18 cellular contexts compared by ENCODE assay signal in genomic region chr19:55488986-55489710, GRCh38. TPM values are rescaled to one million over a fixed set of nuclear protein-coding genes. Genes with fewer than 3 reads are reported as not detected.
DNase-seq lines count a peak whose midpoint lies in the region; ATAC-seq and TF ChIP-seq lines count a peak whose summit lies in the region.
"Had no signal": no experiment of that assay in that cellular context is flagged by ENCODE, and none has a peak within 500 bp of the region (broad histone marks: within the 10 kb centered on the region; RNA-seq: fewer than 3 reads in every experiment).

No MANE protein-coding gene starts in this region.

- TF ChIP-seq POLR2A in gastrocnemius medialis (IDR thresholded peaks at IDR 0.05) = no peak

- no peaks in the 10 kb centered on the region for H3K36me3 Mint-ChIP-seq in HFFc6 (ENCODE audit: low read depth)
- H3K36me3 Mint-ChIP-seq: activated naive CD4-positive, alpha-beta T cell treated with anti-CD3 and anti-CD28 coated beads, Interleukin-2, amount 50 U/mL, for 24 hours; CD14-positive monocyte had no signal

- H3K4me3 ChIP-seq in AG09309 (ENCODE audit: control insufficient read depth, low read depth, low read length) = peak overlapping the region; percentile 48
- H3K4me3 ChIP-seq in fibroblast of the aortic adventitia (ENCODE audit: low read depth, low read length) = no peak overlapping the region
- no peak overlapping the region for H3K4me3 ChIP-seq in gastrocnemius medialis
- H3K4me3 ChIP-seq: lower lobe of right lung, upper lobe of right lung had no signal

- H3K36me3 ChIP-seq in gastrocnemius medialis = no peaks in the 10 kb centered on the region
- H3K36me3 ChIP-seq: lower lobe of right lung, upper lobe of right lung had no signal

- H3K9me3 ChIP-seq in gastrocnemius medialis = no peaks in the 10 kb centered on the region
- H3K9me3 ChIP-seq: lower lobe of right lung, upper lobe of right lung had no signal

- no peak for ATAC-seq in gastrocnemius medialis
- ATAC-seq: lower lobe of right lung, upper lobe of right lung had no signal

- DNase-seq in AG09309 (ENCODE audit: low read depth) = no peak
- DNase-seq in HFFc6 = no peak
- peak; percentile 31 for DNase-seq in fibroblast of the aortic adventitia (ENCODE audit: low read depth)
- no peak for DNase-seq in gastrocnemius medialis
- DNase-seq in NCI-H526 (lab: John Stamatoyannopoulos, UW) = no peak
- DNase-seq in SW480 (ENCODE audit: low spot score) = no peak
- no peak for DNase-seq in hepatic stellate cell (ENCODE audit: low spot score)
- DNase-seq in GM19238 (ENCODE audit: insufficient read length, low spot score) = no peak
- DNase-seq: GOT3, lower lobe of right lung, NCI-H187 treated with DMSO at 0.1 percent for 48 hours, upper lobe of right lung had no signal

- H3K4me1 Mint-ChIP-seq in HFFc6 (ENCODE audit: low read depth) = peaks cover 50% of the 10 kb centered on the region

- TF ChIP-seq CTCF in AG09309 (IDR thresholded peaks at IDR 0.05; ENCODE audit: control insufficient read depth, insufficient read depth, low read depth, low read length, missing control alignments) (no peak), HFFc6 (IDR thresholded peaks at IDR 0.05) (no peak), fibroblast of the aortic adventitia (IDR thresholded peaks at IDR 0.05; ENCODE audit: insufficient read depth, low read length) (no peak), gastrocnemius medialis (IDR thresholded peaks at IDR 0.05 in 4 of 5, conservative IDR thresholded peaks at IDR 0.05 in 1 of 5) (no peak)

- peaks cover 4% of the 10 kb centered on the region for H3K27me3 Mint-ChIP-seq in HFFc6 (ENCODE audit: insufficient read depth)

- peak overlapping the region in 3 of 4 donors; percentile 33 to 59 (median 47) for H3K27ac ChIP-seq in gastrocnemius medialis
- H3K27ac ChIP-seq: HL-60, lower lobe of right lung, upper lobe of right lung had no signal

- H3K9me3 Mint-ChIP-seq in HFFc6 = no peaks in the 10 kb centered on the region
- H3K9me3 Mint-ChIP-seq: activated naive CD4-positive, alpha-beta T cell treated with anti-CD3 and anti-CD28 coated beads, Interleukin-2, amount 50 U/mL, for 24 hours; CD14-positive monocyte; central memory CD8-positive, alpha-beta T cell; neural crest cell had no signal

- peak overlapping the region; percentile 43; the same call in 1 of the 2 replicates for H3K27ac Mint-ChIP-seq in HFFc6
- H3K27ac Mint-ChIP-seq: activated naive CD4-positive, alpha-beta T cell treated with anti-CD3 and anti-CD28 coated beads, Interleukin-2, amount 50 U/mL, for 24 hours had no signal

- in situ Hi-C loops in gastrocnemius medialis (cut with MboI; ENCODE audit: low sequenced_read_pairs in 4 of 4) = no loop called here

- peak overlapping the region; percentile 87 for H3K4me3 Mint-ChIP-seq in HFFc6
- H3K4me3 Mint-ChIP-seq: activated naive CD4-positive, alpha-beta T cell treated with anti-CD3 and anti-CD28 coated beads, Interleukin-2, amount 50 U/mL, for 24 hours; central memory CD8-positive, alpha-beta T cell had no signal

- peaks cover 10 to 25% of the 10 kb centered on the region in 2 donors for H3K4me1 ChIP-seq in gastrocnemius medialis

- intact Hi-C loops in gastrocnemius medialis (cut with DNase I; ENCODE audit: low total_unique reads) = no loop called here

- H3K27me3 ChIP-seq in gastrocnemius medialis = peaks cover 6 to 16% (median 11%) of the 10 kb centered on the region in 3 donors

RNA-seq across cellular contexts. Expression of gene SSC5D, which starts 0.9 kb away (rescaled TPM):
- 10 to 100 TPM; 47.7 to 59.9 (median 51.9) TPM for total RNA-seq in HFFc6 (2021; fragmentation: NEBNext Ultra II Directional; extraction: Animal tissue kit (Norgen Biotek cat#: 25700))
- 10.7 and 18.7 TPM in 2 replicates for total RNA-seq in fibroblast of the aortic adventitia (ENCODE audit: low replicate concordance)
- 1 to 10 TPM in 2 of 4 donors, under 1 TPM in 2; 0.53 to 2.2 (median 1.1) TPM for total RNA-seq in gastrocnemius medialis

RNA-seq across cellular contexts. Expression of gene NAT14, which starts 4.2 kb away (rescaled TPM):
- 10 to 100 TPM; 53.3 to 72.0 (median 61.3) TPM for total RNA-seq in HFFc6 (2021; fragmentation: NEBNext Ultra II Directional; extraction: Animal tissue kit (Norgen Biotek cat#: 25700))
- 8.3 and 17.5 TPM in 2 replicates for total RNA-seq in fibroblast of the aortic adventitia (ENCODE audit: low replicate concordance)
- 1 to 10 TPM in 2 of 4 donors, under 1 TPM in 2; 0.40 to 2.5 (median 1.1) TPM for total RNA-seq in gastrocnemius medialis

RNA-seq across cellular contexts. Expression of gene ZNF628, which starts 12.7 kb away (rescaled TPM):
- total RNA-seq in HFFc6 (2021; fragmentation: NEBNext Ultra II Directional; extraction: Animal tissue kit (Norgen Biotek cat#: 25700)) = 10 to 100 TPM in 2 of 6 experiments, 1 to 10 TPM in 4; 8.6 to 11.3 (median 9.5) TPM
- total RNA-seq in fibroblast of the aortic adventitia (ENCODE audit: low replicate concordance) (0.33 and 3.8 TPM in 2 replicates), gastrocnemius medialis (10 to 100 TPM in 3 of 4 donors, 1 to 10 TPM in 1; 7.4 to 22.3 (median 14.1) TPM)

RNA-seq across cellular contexts. Expression of gene C19orf85, which starts 24.6 kb away (rescaled TPM):
- total RNA-seq in HFFc6 (2021; fragmentation: NEBNext Ultra II Directional; extraction: Animal tissue kit (Norgen Biotek cat#: 25700)) = not detected
- total RNA-seq in fibroblast of the aortic adventitia (ENCODE audit: low replicate concordance) (not detected in 2 replicates), gastrocnemius medialis (not detected)
- total RNA-seq: LHCN-M2, lower lobe of right lung, neural crest cell, upper lobe of right lung had no signal

RNA-seq across cellular contexts. Expression of gene ISOC2, which starts 27.7 kb away (rescaled TPM):
- 10 to 100 TPM; 60.1 to 81.4 (median 66.8) TPM for total RNA-seq in HFFc6 (2021; fragmentation: NEBNext Ultra II Directional; extraction: Animal tissue kit (Norgen Biotek cat#: 25700))
- total RNA-seq in fibroblast of the aortic adventitia (ENCODE audit: low replicate concordance) (24.4 and 41.3 TPM in 2 replicates), gastrocnemius medialis (100 to 1,000 TPM in 1 of 4 donors, 10 to 100 TPM in 3; 59.7 to 101 (median 88.7) TPM)
